Comparison of ENCODE assay signal across 8 cellular contexts in the genomic region with DNA sequence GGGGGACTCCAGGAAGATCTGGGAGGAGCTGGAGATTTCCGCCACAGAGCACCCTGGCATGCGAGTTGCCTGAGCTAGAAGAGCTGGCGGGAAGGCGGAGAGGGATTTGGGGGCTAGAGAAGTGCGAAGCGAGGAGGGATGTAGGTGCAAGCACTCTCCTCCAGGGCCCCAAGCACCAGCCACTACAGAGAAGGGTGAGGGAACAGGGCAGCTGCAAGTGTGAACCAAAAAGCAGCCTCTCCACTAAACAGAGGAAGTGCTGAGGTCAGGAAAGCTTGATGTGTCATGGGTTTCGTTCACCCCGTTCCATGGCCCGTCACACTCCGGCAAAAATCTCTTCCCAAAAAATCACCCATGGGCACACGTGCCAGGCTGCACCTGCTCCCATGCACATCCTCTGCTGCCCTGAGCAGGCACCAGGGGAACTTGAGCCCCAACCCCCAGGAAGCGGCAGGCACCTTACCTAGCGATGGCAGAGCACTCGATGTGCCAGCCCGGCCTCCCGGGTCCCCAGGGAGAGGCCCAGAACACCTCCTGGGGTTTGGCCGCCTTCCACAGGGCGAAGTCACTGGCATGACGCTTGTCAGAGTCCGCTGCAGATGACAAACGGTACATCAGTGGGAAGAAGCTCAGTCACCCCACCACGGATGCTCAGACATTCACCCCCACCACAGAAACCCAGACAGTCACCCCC. TPM values are rescaled to one million over a fixed set of nuclear protein-coding genes. Genes with fewer than 3 reads are reported as not detected.
A peak's percentile ranks its signal among the peaks of the same experiment; 100 is the strongest.
DNase-seq lines count a peak whose midpoint lies in the region; ATAC-seq and TF ChIP-seq lines count a peak whose summit lies in the region.

No MANE protein-coding gene starts in this region.

- H3K9ac ChIP-seq in BLaER1, result peak overlapping the region; percentile 67

- H3K27ac ChIP-seq in BLaER1 (peak overlapping the region; percentile 86), transverse colon (peak overlapping the region in 2 of 4 donors; percentile 5 to 13), SJCRH30 (no peak overlapping the region)

- no peak for TF ChIP-seq CTCF in transverse colon (IDR thresholded peaks at IDR 0.05)

- intact Hi-C loops in activated T-helper 1 cell treated with anti-CD3 and anti-CD28 coated beads, Interleukin-12 subunit alpha, Interleukin-12 subunit beta, Interleukin-2, Interleukin-4 antibody, amounts not matched to agents 30 ng/mL and 10 ng/mL and 1 ng/mL, durations not matched to agents 14 hours and 24 hours and 36 hours (cut with micrococcal nuclease), result no loop called here
- intact Hi-C loops in transverse colon (cut with DNase I; ENCODE audit: low total_unique reads), result no loop called here

- peak overlapping the region; percentile 96 for H3K4me2 ChIP-seq in BLaER1

- H3K36me3 ChIP-seq in BLaER1, result peaks cover 38% of the 10 kb centered on the region
- H3K36me3 ChIP-seq in transverse colon, result peaks cover 0 to 17% (median 2%) of the 10 kb centered on the region in 4 donors
- peaks cover 12% of the 10 kb centered on the region for H3K36me3 ChIP-seq in SJCRH30

- no peak for TF ChIP-seq POLR2A in transverse colon (IDR thresholded peaks at IDR 0.05)

- no peak for DNase-seq in activated T-helper 1 cell treated with anti-CD3 and anti-CD28 coated beads, Interleukin-12 subunit alpha, Interleukin-12 subunit beta, Interleukin-2, Interleukin-4 antibody, amounts not matched to agents 30 ng/mL and 10 ng/mL and 1 ng/mL, durations not matched to agents 14 hours and 24 hours and 36 hours (ENCODE audit: low spot score)
- DNase-seq in transverse colon (peak; percentile 22), NCI-H2029 treated with DMSO at 0.1 percent for 48 hours (lab: John Stamatoyannopoulos, UW) (no peak), NCI-H128 (lab: John Stamatoyannopoulos, UW; ENCODE audit: unreplicated experiment) (no peak), SJCRH30 (no peak)

- peaks cover 32% of the 10 kb centered on the region for H4K20me1 ChIP-seq in BLaER1

- H3K9me3 ChIP-seq in BLaER1, result peaks cover 6% of the 10 kb centered on the region; the same call in 1 of the 2 replicates
- H3K9me3 ChIP-seq in transverse colon, result no peaks in the 10 kb centered on the region
- H3K9me3 ChIP-seq in SJCRH30 (replicated peaks), result no peaks in the 10 kb centered on the region

- TF ChIP-seq EP300 in transverse colon (IDR thresholded peaks at IDR 0.05; ENCODE audit: low read depth), result no peak

- WGBS in transverse colon (ENCODE audit: low coverage in 1 of 2), 2 donors, result 78 to 98% methylated on average over 6 to 22 of the region's 22 CpGs

- H3K4me3 ChIP-seq in BLaER1 (peak overlapping the region; percentile 44), transverse colon (no peak overlapping the region), SJCRH30 (no peak overlapping the region)

- H3K36me3 Mint-ChIP-seq in activated T-helper 1 cell treated with anti-CD3 and anti-CD28 coated beads, Interleukin-12 subunit alpha, Interleukin-12 subunit beta, Interleukin-2, Interleukin-4 antibody, amounts not matched to agents 30 ng/mL and 10 ng/mL and 1 ng/mL, durations not matched to agents 14 hours and 24 hours and 36 hours (ENCODE audit: low read depth), result peaks cover 63% of the 10 kb centered on the region

- no peaks in the 10 kb centered on the region for H3K27me3 Mint-ChIP-seq in activated T-helper 1 cell treated with anti-CD3 and anti-CD28 coated beads, Interleukin-12 subunit alpha, Interleukin-12 subunit beta, Interleukin-2, Interleukin-4 antibody, amounts not matched to agents 30 ng/mL and 10 ng/mL and 1 ng/mL, durations not matched to agents 14 hours and 24 hours and 36 hours (ENCODE audit: insufficient read depth)

- H3K27ac Mint-ChIP-seq in activated T-helper 1 cell treated with anti-CD3 and anti-CD28 coated beads, Interleukin-12 subunit alpha, Interleukin-12 subunit beta, Interleukin-2, Interleukin-4 antibody, amounts not matched to agents 30 ng/mL and 10 ng/mL and 1 ng/mL, durations not matched to agents 14 hours and 24 hours and 36 hours, result peak overlapping the region; percentile 78

- H3K9me3 Mint-ChIP-seq in activated T-helper 1 cell treated with anti-CD3 and anti-CD28 coated beads, Interleukin-12 subunit alpha, Interleukin-12 subunit beta, Interleukin-2, Interleukin-4 antibody, amounts not matched to agents 30 ng/mL and 10 ng/mL and 1 ng/mL, durations not matched to agents 14 hours and 24 hours and 36 hours, result no peaks in the 10 kb centered on the region

- H3K4me1 ChIP-seq in BLaER1, result peaks cover 43% of the 10 kb centered on the region
- H3K4me1 ChIP-seq in transverse colon, result no peaks in the 10 kb centered on the region
- H3K4me1 ChIP-seq in SJCRH30, result no peaks in the 10 kb centered on the region

- H3K4me3 Mint-ChIP-seq in activated T-helper 1 cell treated with anti-CD3 and anti-CD28 coated beads, Interleukin-12 subunit alpha, Interleukin-12 subunit beta, Interleukin-2, Interleukin-4 antibody, amounts not matched to agents 30 ng/mL and 10 ng/mL and 1 ng/mL, durations not matched to agents 14 hours and 24 hours and 36 hours, result no peak overlapping the region

- H3K4me1 Mint-ChIP-seq in activated T-helper 1 cell treated with anti-CD3 and anti-CD28 coated beads, Interleukin-12 subunit alpha, Interleukin-12 subunit beta, Interleukin-2, Interleukin-4 antibody, amounts not matched to agents 30 ng/mL and 10 ng/mL and 1 ng/mL, durations not matched to agents 14 hours and 24 hours and 36 hours (ENCODE audit: low read depth), result peaks cover 17% of the 10 kb centered on the region

- in situ Hi-C loops in transverse colon (cut with MboI; ENCODE audit: low pct_ligation_motif_present in 1 of 4, low pct_unique_long_range_greater_than_20kb in 1 of 4, low sequenced_read_pairs in 3 of 4), result loop anchor here in 2 of 4 donors (25.0 kb wide), 1 partner anchor 136 kb away; no protein-coding TSS in a partner anchor

- H3K27me3 ChIP-seq in BLaER1 (no peaks in the 10 kb centered on the region), transverse colon (no peaks in the 10 kb centered on the region), SJCRH30 (no peaks in the 10 kb centered on the region)

- ATAC-seq in GM19023 (IDR thresholded peaks at IDR 0.05; ENCODE audit: unreplicated experiment), result peak; percentile 58
- ATAC-seq in HG03060 (IDR thresholded peaks at IDR 0.05; ENCODE audit: low read depth, unreplicated experiment), result peak; percentile 70

RNA-seq across cellular contexts. Expression of a gene that starts 29.3 kb away (rescaled TPM):
- total RNA-seq in activated T-helper 1 cell treated with anti-CD3 and anti-CD28 coated beads, Interleukin-12 subunit alpha, Interleukin-12 subunit beta, Interleukin-2, Interleukin-4 antibody, amounts not matched to agents 30 ng/mL and 10 ng/mL and 1 ng/mL, durations not matched to agents 14 hours and 24 hours and 36 hours, result 106 and 110 TPM in 2 replicates
- total RNA-seq in transverse colon, result 100 to 1,000 TPM in 1 of 4 donors, 10 to 100 TPM in 3; 35.2 to 152 (median 56.2) TPM
- total RNA-seq in SJCRH30 (2014; rRNA removed; shearing (Covaris generic)), result 31.2 TPM in 2 replicates

RNA-seq across cellular contexts. Expression of a gene that starts 36.8 kb away (rescaled TPM):
- total RNA-seq in activated T-helper 1 cell treated with anti-CD3 and anti-CD28 coated beads, Interleukin-12 subunit alpha, Interleukin-12 subunit beta, Interleukin-2, Interleukin-4 antibody, amounts not matched to agents 30 ng/mL and 10 ng/mL and 1 ng/mL, durations not matched to agents 14 hours and 24 hours and 36 hours, result 15.9 and 16.4 TPM in 2 replicates
- total RNA-seq in transverse colon, result 10 to 100 TPM; 14.9 to 35.5 (median 25.8) TPM
- total RNA-seq in SJCRH30 (2014; rRNA removed; shearing (Covaris generic)), result 11.8 and 12.2 TPM in 2 replicates
